10 cellular contexts compared by ENCODE assay signal in genomic region chr1:6245869-6246496, GRCh38. TPM values are rescaled to one million over a fixed set of nuclear protein-coding genes. Genes with fewer than 3 reads are reported as not detected.
DNase-seq lines count a peak whose midpoint lies in the region; ATAC-seq, FAIRE-seq and TF ChIP-seq lines count a peak whose summit lies in the region.
"Had no signal": no experiment of that assay in that cellular context is flagged by ENCODE, and none has a peak within 500 bp of the region (broad histone marks: within the 10 kb centered on the region; RNA-seq: fewer than 3 reads in every experiment).

No MANE protein-coding gene starts in this region.

- peak overlapping the region in 1 of 4 donors; percentile 1 for H3K4me3 ChIP-seq in tibial nerve

- H3K4me3 Mint-ChIP-seq in activated CD8-positive, alpha-beta T cell treated with anti-CD3 and anti-CD28 coated beads, Interleukin-2, amount 10 ng/mL, durations not matched to agents 7 days and 5 days: no peak overlapping the region

- no peak for TF ChIP-seq POLR2A in GM12892 (IDR thresholded peaks at IDR 0.05; ENCODE audit: low read depth, low read length)
- TF ChIP-seq POLR2A in tibial nerve (IDR thresholded peaks at IDR 0.05): no peak

- no peaks in the 10 kb centered on the region for H3K9me3 ChIP-seq in tibial nerve

- WGBS in tibial nerve, 2 donors: 1% methylated on average over 25 to 42 of the region's 49 CpGs

- peaks cover 3 to 93% of the 10 kb centered on the region in 2 donors for H3K27me3 ChIP-seq in tibial nerve

- H3K36me3 ChIP-seq in tibial nerve: no peaks in the 10 kb centered on the region

- H3K4me1 Mint-ChIP-seq in activated CD8-positive, alpha-beta T cell treated with anti-CD3 and anti-CD28 coated beads, Interleukin-2, amount 10 ng/mL, durations not matched to agents 7 days and 5 days (ENCODE audit: low read depth): peaks cover 16% of the 10 kb centered on the region

- no peak overlapping the region for H3K27ac ChIP-seq in tibial nerve

- H3K4me1 ChIP-seq in tibial nerve: peaks cover 0 to 61% (median 22%) of the 10 kb centered on the region in 4 donors

- H3K36me3 Mint-ChIP-seq in activated CD8-positive, alpha-beta T cell treated with anti-CD3 and anti-CD28 coated beads, Interleukin-2, amount 10 ng/mL, durations not matched to agents 7 days and 5 days (ENCODE audit: low read depth): no peaks in the 10 kb centered on the region

- FAIRE-seq in GM12892 (lab: Jason Lieb, UNC): peak; percentile 38

- TF ChIP-seq EP300 in tibial nerve (IDR thresholded peaks at IDR 0.05): no peak

- no peak for TF ChIP-seq CTCF in tibial nerve (IDR thresholded peaks at IDR 0.05)

- H3K27ac Mint-ChIP-seq in activated CD8-positive, alpha-beta T cell treated with anti-CD3 and anti-CD28 coated beads, Interleukin-2, amount 10 ng/mL, durations not matched to agents 7 days and 5 days: no peak overlapping the region

- peak; percentile 21 for ATAC-seq in activated CD8-positive, alpha-beta T cell treated with anti-CD3 and anti-CD28 coated beads, Interleukin-2, amount 10 ng/mL, durations not matched to agents 7 days and 5 days
- ATAC-seq in HG03565 (IDR thresholded peaks at IDR 0.05; ENCODE audit: unreplicated experiment) (no peak), HG02970 (IDR thresholded peaks at IDR 0.05; ENCODE audit: low FRiP score, unreplicated experiment) (no peak)

- POLR2A ChIA-PET in activated CD8-positive, alpha-beta T cell treated with anti-CD3 and anti-CD28 coated beads, Interleukin-2, amount 10 ng/mL, durations not matched to agents 7 days and 5 days (lab: Charles Lee): interaction anchor here (1.0 kb wide), 2 partner anchors 157 to 244 kb away, joined by 3 read pairs; no protein-coding TSS in a partner anchor

- CTCF ChIA-PET in activated CD8-positive, alpha-beta T cell treated with anti-CD3 and anti-CD28 coated beads, Interleukin-2, amount 10 ng/mL, durations not matched to agents 7 days and 5 days (lab: Charles Lee): interaction anchor here (0.6 to 5.1 kb wide), 45 partner anchors 9 to 307 kb away, joined by 3 to 73 read pairs (median 5); partner anchors contain the start of genes ACOT7, GPR153, HES2 and ICMT

- peaks cover 62% of the 10 kb centered on the region for H3K27me3 Mint-ChIP-seq in activated CD8-positive, alpha-beta T cell treated with anti-CD3 and anti-CD28 coated beads, Interleukin-2, amount 10 ng/mL, durations not matched to agents 7 days and 5 days (ENCODE audit: low read depth)

- DNase-seq in GM12892 (ENCODE audit: insufficient read length) (peak; percentile 67), NCI-H2029 treated with DMSO at 0.1 percent for 48 hours (lab: John Stamatoyannopoulos, UW) (peak; percentile 45), iPS-NIHi11 (ENCODE audit: low spot score) (peak; percentile 82), AG08395 (ENCODE audit: low spot score) (no peak), tibial nerve (ENCODE audit: low spot score in 2 of 2) (no peak)
- peak; percentile 73 for DNase-seq in activated CD8-positive, alpha-beta T cell treated with anti-CD3 and anti-CD28 coated beads, Interleukin-2, amount 10 ng/mL, durations not matched to agents 7 days and 5 days

- no peaks in the 10 kb centered on the region for H3K9me3 Mint-ChIP-seq in activated CD8-positive, alpha-beta T cell treated with anti-CD3 and anti-CD28 coated beads, Interleukin-2, amount 10 ng/mL, durations not matched to agents 7 days and 5 days (ENCODE audit: insufficient read depth)

RNA-seq across cellular contexts. Expression of gene HES3, which starts 2.0 kb away (rescaled TPM):
- not detected for polyA plus RNA-seq in GM12892 (2012; ENCODE audit: missing spikeins)
- total RNA-seq in activated CD8-positive, alpha-beta T cell treated with anti-CD3 and anti-CD28 coated beads, Interleukin-2, amount 10 ng/mL, durations not matched to agents 7 days and 5 days: not detected
- not detected for total RNA-seq in tibial nerve
- total RNA-seq: glomerular endothelial cell, temporal lobe had no signal

RNA-seq across cellular contexts. Expression of gene ICMT, which starts 10.2 kb away (rescaled TPM):
- polyA plus RNA-seq in GM12892 (2012; ENCODE audit: missing spikeins): 22.1 TPM
- 10 to 100 TPM; 67.9 to 68.7 TPM for total RNA-seq in activated CD8-positive, alpha-beta T cell treated with anti-CD3 and anti-CD28 coated beads, Interleukin-2, amount 10 ng/mL, durations not matched to agents 7 days and 5 days
- total RNA-seq in tibial nerve: 10 to 100 TPM; 49.0 to 53.2 (median 51.4) TPM

RNA-seq across cellular contexts. Expression of gene GPR153, which starts 14.9 kb away (rescaled TPM):
- polyA plus RNA-seq in GM12892 (2012; ENCODE audit: missing spikeins): 1.9 TPM
- total RNA-seq in activated CD8-positive, alpha-beta T cell treated with anti-CD3 and anti-CD28 coated beads, Interleukin-2, amount 10 ng/mL, durations not matched to agents 7 days and 5 days: 1 to 10 TPM in 1 of 2 experiments, under 1 TPM in 1; 0.99 to 1.0 TPM
- 10 to 100 TPM; 10.3 to 12.7 (median 11.3) TPM for total RNA-seq in tibial nerve

RNA-seq across cellular contexts. Expression of gene RNF207, which starts 40.1 kb away (rescaled TPM):
- polyA plus RNA-seq in GM12892 (2012; ENCODE audit: missing spikeins): 13.3 TPM
- total RNA-seq in activated CD8-positive, alpha-beta T cell treated with anti-CD3 and anti-CD28 coated beads, Interleukin-2, amount 10 ng/mL, durations not matched to agents 7 days and 5 days: 1 to 10 TPM; 1.6 to 2.0 TPM
- total RNA-seq in tibial nerve: 100 to 1,000 TPM in 1 of 4 donors, 10 to 100 TPM in 3; 22.3 to 128 (median 42.3) TPM

RNA-seq across cellular contexts. Expression of gene RPL22, which starts 46.6 kb away (rescaled TPM):
- 1,361 TPM for polyA plus RNA-seq in GM12892 (2012; ENCODE audit: missing spikeins)
- total RNA-seq in activated CD8-positive, alpha-beta T cell treated with anti-CD3 and anti-CD28 coated beads, Interleukin-2, amount 10 ng/mL, durations not matched to agents 7 days and 5 days: 100 to 1,000 TPM; 304 to 325 TPM
- total RNA-seq in tibial nerve: 100 to 1,000 TPM; 142 to 235 (median 159) TPM

Comparison
In these comparisons a context has a peak if more than half of its experiments do, and no peak if none do; other contexts are left out.
1. DNase-seq: peak in GM12892 (single experiment), NCI-H2029 treated with DMSO at 0.1 percent for 48 hours (single experiment), activated CD8-positive, alpha-beta T cell treated with anti-CD3 and anti-CD28 coated beads, Interleukin-2, amount 10 ng/mL, durations not matched to agents 7 days and 5 days (single experiment) and iPS-NIHi11 (single experiment); none in AG08395 (single experiment) and tibial nerve (0 of 2).
2. RNA of gene GPR153, which starts 14.9 kb away (total RNA-seq): 10.3 to 12.7 TPM in tibial nerve; 0.99 to 1.0 TPM in activated CD8-positive, alpha-beta T cell treated with anti-CD3 and anti-CD28 coated beads, Interleukin-2, amount 10 ng/mL, durations not matched to agents 7 days and 5 days; every median in the first group is over 4 times any median in the second.